ENCODE assay signal across 2 cellular contexts in the genomic region with DNA sequence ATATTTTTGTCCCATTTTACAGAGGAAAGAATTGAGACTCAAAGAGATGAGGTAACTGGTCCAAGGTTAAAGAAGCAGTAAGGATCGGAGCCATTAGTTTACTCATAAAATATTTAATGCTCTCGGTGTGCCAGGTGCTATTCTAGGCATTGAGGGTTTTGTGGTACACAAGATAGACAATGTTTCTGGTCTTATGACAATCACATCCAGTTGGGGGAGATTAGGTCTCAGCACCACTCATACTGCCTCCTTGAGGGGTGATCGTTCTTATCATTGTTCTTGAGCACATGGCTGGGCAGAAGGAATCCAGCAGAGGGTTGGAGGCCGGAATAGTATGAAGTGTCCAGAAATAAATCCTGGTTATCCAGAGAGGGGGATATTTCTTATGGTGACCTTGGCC.
TF ChIP-seq lines count a peak whose summit lies in the region.

No MANE protein-coding gene starts in this region.

TF ChIP-seq in K562, 482 proteins besides CTCF, POLR2A, EP300 and RAD21:
- no peak for TF ChIP-seq SREBF2 (CRISPR knock-in tag; IDR thresholded peaks at IDR 0.05)
- TF ChIP-seq CC2D1A (IDR thresholded peaks at IDR 0.05) = no peak
- TF ChIP-seq, protein P1, sequence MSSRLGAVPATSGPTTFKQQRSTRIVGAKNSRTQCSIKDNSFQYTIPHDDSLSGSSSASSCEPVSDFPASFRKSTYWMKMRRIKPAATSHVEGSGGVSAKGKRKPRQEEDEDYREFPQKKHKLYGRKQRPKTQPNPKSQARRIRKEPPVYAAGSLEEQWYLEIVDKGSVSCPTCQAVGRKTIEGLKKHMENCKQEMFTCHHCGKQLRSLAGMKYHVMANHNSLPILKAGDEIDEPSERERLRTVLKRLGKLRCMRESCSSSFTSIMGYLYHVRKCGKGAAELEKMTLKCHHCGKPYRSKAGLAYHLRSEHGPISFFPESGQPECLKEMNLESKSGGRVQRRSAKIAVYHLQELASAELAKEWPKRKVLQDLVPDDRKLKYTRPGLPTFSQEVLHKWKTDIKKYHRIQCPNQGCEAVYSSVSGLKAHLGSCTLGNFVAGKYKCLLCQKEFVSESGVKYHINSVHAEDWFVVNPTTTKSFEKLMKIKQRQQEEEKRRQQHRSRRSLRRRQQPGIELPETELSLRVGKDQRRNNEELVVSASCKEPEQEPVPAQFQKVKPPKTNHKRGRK (tag; IDR thresholded peaks at IDR 0.05) = no peak
- no peak for TF ChIP-seq ZC3H8 (IDR thresholded peaks at IDR 0.05)
- TF ChIP-seq, protein P2, sequence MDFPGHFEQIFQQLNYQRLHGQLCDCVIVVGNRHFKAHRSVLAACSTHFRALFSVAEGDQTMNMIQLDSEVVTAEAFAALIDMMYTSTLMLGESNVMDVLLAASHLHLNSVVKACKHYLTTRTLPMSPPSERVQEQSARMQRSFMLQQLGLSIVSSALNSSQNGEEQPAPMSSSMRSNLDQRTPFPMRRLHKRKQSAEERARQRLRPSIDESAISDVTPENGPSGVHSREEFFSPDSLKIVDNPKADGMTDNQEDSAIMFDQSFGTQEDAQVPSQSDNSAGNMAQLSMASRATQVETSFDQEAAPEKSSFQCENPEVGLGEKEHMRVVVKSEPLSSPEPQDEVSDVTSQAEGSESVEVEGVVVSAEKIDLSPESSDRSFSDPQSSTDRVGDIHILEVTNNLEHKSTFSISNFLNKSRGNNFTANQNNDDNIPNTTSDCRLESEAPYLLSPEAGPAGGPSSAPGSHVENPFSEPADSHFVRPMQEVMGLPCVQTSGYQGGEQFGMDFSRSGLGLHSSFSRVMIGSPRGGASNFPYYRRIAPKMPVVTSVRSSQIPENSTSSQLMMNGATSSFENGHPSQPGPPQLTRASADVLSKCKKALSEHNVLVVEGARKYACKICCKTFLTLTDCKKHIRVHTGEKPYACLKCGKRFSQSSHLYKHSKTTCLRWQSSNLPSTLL (IDR thresholded peaks at IDR 0.05) = no peak
- no peak for TF ChIP-seq PHTF2 (CRISPR knock-in tag; IDR thresholded peaks at IDR 0.05)
- TF ChIP-seq, protein P3, sequence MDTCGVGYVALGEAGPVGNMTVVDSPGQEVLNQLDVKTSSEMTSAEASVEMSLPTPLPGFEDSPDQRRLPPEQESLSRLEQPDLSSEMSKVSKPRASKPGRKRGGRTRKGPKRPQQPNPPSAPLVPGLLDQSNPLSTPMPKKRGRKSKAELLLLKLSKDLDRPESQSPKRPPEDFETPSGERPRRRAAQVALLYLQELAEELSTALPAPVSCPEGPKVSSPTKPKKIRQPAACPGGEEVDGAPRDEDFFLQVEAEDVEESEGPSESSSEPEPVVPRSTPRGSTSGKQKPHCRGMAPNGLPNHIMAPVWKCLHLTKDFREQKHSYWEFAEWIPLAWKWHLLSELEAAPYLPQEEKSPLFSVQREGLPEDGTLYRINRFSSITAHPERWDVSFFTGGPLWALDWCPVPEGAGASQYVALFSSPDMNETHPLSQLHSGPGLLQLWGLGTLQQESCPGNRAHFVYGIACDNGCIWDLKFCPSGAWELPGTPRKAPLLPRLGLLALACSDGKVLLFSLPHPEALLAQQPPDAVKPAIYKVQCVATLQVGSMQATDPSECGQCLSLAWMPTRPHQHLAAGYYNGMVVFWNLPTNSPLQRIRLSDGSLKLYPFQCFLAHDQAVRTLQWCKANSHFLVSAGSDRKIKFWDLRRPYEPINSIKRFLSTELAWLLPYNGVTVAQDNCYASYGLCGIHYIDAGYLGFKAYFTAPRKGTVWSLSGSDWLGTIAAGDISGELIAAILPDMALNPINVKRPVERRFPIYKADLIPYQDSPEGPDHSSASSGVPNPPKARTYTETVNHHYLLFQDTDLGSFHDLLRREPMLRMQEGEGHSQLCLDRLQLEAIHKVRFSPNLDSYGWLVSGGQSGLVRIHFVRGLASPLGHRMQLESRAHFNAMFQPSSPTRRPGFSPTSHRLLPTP (IDR thresholded peaks at IDR 0.05; ENCODE audit: borderline replicate concordance, extremely low read depth, insufficient read length) = no peak
- TF ChIP-seq, protein P4, sequence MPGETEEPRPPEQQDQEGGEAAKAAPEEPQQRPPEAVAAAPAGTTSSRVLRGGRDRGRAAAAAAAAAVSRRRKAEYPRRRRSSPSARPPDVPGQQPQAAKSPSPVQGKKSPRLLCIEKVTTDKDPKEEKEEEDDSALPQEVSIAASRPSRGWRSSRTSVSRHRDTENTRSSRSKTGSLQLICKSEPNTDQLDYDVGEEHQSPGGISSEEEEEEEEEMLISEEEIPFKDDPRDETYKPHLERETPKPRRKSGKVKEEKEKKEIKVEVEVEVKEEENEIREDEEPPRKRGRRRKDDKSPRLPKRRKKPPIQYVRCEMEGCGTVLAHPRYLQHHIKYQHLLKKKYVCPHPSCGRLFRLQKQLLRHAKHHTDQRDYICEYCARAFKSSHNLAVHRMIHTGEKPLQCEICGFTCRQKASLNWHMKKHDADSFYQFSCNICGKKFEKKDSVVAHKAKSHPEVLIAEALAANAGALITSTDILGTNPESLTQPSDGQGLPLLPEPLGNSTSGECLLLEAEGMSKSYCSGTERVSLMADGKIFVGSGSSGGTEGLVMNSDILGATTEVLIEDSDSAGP (CRISPR knock-in tag; IDR thresholded peaks at IDR 0.05) = no peak
- no peak for TF ChIP-seq COPS2 (conservative IDR thresholded peaks at IDR 0.05)
- no peak for TF ChIP-seq ELF2 (CRISPR knock-in tag; IDR thresholded peaks at IDR 0.05)
- no peak for TF ChIP-seq MXI1 (IDR thresholded peaks at IDR 0.05; ENCODE audit: low read depth, low read length)
- TF ChIP-seq, protein P5, sequence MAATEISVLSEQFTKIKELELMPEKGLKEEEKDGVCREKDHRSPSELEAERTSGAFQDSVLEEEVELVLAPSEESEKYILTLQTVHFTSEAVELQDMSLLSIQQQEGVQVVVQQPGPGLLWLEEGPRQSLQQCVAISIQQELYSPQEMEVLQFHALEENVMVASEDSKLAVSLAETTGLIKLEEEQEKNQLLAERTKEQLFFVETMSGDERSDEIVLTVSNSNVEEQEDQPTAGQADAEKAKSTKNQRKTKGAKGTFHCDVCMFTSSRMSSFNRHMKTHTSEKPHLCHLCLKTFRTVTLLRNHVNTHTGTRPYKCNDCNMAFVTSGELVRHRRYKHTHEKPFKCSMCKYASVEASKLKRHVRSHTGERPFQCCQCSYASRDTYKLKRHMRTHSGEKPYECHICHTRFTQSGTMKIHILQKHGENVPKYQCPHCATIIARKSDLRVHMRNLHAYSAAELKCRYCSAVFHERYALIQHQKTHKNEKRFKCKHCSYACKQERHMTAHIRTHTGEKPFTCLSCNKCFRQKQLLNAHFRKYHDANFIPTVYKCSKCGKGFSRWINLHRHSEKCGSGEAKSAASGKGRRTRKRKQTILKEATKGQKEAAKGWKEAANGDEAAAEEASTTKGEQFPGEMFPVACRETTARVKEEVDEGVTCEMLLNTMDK (IDR thresholded peaks at IDR 0.05; ENCODE audit: borderline replicate concordance, insufficient read depth, low read depth, low read length, poor library complexity, severe bottlenecking) = no peak

TF ChIP-seq in HepG2, 621 proteins besides CTCF, POLR2A, EP300 and RAD21:
- TF ChIP-seq ZNF558 (CRISPR knock-in tag; IDR thresholded peaks at IDR 0.05; ENCODE audit: borderline replicate concordance) = no peak
- TF ChIP-seq, protein P6, sequence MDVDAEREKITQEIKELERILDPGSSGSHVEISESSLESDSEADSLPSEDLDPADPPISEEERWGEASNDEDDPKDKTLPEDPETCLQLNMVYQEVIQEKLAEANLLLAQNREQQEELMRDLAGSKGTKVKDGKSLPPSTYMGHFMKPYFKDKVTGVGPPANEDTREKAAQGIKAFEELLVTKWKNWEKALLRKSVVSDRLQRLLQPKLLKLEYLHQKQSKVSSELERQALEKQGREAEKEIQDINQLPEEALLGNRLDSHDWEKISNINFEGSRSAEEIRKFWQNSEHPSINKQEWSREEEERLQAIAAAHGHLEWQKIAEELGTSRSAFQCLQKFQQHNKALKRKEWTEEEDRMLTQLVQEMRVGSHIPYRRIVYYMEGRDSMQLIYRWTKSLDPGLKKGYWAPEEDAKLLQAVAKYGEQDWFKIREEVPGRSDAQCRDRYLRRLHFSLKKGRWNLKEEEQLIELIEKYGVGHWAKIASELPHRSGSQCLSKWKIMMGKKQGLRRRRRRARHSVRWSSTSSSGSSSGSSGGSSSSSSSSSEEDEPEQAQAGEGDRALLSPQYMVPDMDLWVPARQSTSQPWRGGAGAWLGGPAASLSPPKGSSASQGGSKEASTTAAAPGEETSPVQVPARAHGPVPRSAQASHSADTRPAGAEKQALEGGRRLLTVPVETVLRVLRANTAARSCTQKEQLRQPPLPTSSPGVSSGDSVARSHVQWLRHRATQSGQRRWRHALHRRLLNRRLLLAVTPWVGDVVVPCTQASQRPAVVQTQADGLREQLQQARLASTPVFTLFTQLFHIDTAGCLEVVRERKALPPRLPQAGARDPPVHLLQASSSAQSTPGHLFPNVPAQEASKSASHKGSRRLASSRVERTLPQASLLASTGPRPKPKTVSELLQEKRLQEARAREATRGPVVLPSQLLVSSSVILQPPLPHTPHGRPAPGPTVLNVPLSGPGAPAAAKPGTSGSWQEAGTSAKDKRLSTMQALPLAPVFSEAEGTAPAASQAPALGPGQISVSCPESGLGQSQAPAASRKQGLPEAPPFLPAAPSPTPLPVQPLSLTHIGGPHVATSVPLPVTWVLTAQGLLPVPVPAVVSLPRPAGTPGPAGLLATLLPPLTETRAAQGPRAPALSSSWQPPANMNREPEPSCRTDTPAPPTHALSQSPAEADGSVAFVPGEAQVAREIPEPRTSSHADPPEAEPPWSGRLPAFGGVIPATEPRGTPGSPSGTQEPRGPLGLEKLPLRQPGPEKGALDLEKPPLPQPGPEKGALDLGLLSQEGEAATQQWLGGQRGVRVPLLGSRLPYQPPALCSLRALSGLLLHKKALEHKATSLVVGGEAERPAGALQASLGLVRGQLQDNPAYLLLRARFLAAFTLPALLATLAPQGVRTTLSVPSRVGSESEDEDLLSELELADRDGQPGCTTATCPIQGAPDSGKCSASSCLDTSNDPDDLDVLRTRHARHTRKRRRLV (CRISPR knock-in tag; IDR thresholded peaks at IDR 0.05) = no peak
- no peak for TF ChIP-seq FIP1L1 (IDR thresholded peaks at IDR 0.05; ENCODE audit: borderline replicate concordance, insufficient read depth, low read depth, low read length)
- TF ChIP-seq, protein P7, sequence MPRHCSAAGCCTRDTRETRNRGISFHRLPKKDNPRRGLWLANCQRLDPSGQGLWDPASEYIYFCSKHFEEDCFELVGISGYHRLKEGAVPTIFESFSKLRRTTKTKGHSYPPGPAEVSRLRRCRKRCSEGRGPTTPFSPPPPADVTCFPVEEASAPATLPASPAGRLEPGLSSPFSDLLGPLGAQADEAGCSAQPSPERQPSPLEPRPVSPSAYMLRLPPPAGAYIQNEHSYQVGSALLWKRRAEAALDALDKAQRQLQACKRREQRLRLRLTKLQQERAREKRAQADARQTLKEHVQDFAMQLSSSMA (CRISPR knock-in tag; IDR thresholded peaks at IDR 0.05) = no peak
- TF ChIP-seq ZNF557 (CRISPR knock-in tag; IDR thresholded peaks at IDR 0.05) = no peak
- no peak for TF ChIP-seq RBM22 (optimal IDR thresholded peaks at IDR 0.05; ENCODE audit: low read length)
- TF ChIP-seq RARA (CRISPR knock-in tag; IDR thresholded peaks at IDR 0.05) = no peak
- TF ChIP-seq, protein P8, sequence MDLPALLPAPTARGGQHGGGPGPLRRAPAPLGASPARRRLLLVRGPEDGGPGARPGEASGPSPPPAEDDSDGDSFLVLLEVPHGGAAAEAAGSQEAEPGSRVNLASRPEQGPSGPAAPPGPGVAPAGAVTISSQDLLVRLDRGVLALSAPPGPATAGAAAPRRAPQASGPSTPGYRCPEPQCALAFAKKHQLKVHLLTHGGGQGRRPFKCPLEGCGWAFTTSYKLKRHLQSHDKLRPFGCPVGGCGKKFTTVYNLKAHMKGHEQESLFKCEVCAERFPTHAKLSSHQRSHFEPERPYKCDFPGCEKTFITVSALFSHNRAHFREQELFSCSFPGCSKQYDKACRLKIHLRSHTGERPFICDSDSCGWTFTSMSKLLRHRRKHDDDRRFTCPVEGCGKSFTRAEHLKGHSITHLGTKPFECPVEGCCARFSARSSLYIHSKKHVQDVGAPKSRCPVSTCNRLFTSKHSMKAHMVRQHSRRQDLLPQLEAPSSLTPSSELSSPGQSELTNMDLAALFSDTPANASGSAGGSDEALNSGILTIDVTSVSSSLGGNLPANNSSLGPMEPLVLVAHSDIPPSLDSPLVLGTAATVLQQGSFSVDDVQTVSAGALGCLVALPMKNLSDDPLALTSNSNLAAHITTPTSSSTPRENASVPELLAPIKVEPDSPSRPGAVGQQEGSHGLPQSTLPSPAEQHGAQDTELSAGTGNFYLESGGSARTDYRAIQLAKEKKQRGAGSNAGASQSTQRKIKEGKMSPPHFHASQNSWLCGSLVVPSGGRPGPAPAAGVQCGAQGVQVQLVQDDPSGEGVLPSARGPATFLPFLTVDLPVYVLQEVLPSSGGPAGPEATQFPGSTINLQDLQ (CRISPR knock-in tag; IDR thresholded peaks at IDR 0.05) = no peak
- TF ChIP-seq ZNF709 (CRISPR knock-in tag; IDR thresholded peaks at IDR 0.05) = no peak
- TF ChIP-seq TBX3 (IDR thresholded peaks at IDR 0.05; ENCODE audit: borderline replicate concordance) = no peak
- TF ChIP-seq ZNF720 (CRISPR knock-in tag; IDR thresholded peaks at IDR 0.05) = no peak
- no peak for TF ChIP-seq ZEB1 (IDR thresholded peaks at IDR 0.05; ENCODE audit: insufficient replicate concordance, low read depth)
- TF ChIP-seq, protein P9, sequence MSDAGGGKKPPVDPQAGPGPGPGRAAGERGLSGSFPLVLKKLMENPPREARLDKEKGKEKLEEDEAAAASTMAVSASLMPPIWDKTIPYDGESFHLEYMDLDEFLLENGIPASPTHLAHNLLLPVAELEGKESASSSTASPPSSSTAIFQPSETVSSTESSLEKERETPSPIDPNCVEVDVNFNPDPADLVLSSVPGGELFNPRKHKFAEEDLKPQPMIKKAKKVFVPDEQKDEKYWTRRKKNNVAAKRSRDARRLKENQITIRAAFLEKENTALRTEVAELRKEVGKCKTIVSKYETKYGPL (CRISPR knock-in tag; IDR thresholded peaks at IDR 0.05) = no peak
- TF ChIP-seq, protein P10, sequence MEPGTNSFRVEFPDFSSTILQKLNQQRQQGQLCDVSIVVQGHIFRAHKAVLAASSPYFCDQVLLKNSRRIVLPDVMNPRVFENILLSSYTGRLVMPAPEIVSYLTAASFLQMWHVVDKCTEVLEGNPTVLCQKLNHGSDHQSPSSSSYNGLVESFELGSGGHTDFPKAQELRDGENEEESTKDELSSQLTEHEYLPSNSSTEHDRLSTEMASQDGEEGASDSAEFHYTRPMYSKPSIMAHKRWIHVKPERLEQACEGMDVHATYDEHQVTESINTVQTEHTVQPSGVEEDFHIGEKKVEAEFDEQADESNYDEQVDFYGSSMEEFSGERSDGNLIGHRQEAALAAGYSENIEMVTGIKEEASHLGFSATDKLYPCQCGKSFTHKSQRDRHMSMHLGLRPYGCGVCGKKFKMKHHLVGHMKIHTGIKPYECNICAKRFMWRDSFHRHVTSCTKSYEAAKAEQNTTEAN (CRISPR knock-in tag; conservative IDR thresholded peaks at IDR 0.05) = no peak
- no peak for TF ChIP-seq TCF7 (IDR thresholded peaks at IDR 0.05; ENCODE audit: low read depth)
- no peak for TF ChIP-seq ZNF3 (CRISPR knock-in tag; IDR thresholded peaks at IDR 0.05)
- TF ChIP-seq, protein P11, sequence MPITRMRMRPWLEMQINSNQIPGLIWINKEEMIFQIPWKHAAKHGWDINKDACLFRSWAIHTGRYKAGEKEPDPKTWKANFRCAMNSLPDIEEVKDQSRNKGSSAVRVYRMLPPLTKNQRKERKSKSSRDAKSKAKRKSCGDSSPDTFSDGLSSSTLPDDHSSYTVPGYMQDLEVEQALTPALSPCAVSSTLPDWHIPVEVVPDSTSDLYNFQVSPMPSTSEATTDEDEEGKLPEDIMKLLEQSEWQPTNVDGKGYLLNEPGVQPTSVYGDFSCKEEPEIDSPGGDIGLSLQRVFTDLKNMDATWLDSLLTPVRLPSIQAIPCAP (CRISPR knock-in tag; IDR thresholded peaks at IDR 0.05; ENCODE audit: low read depth) = no peak
- no peak for TF ChIP-seq XBP1 (CRISPR knock-in tag; IDR thresholded peaks at IDR 0.05)
